Comparison of ENCODE assay signal across 7 cellular contexts in the genomic region with DNA sequence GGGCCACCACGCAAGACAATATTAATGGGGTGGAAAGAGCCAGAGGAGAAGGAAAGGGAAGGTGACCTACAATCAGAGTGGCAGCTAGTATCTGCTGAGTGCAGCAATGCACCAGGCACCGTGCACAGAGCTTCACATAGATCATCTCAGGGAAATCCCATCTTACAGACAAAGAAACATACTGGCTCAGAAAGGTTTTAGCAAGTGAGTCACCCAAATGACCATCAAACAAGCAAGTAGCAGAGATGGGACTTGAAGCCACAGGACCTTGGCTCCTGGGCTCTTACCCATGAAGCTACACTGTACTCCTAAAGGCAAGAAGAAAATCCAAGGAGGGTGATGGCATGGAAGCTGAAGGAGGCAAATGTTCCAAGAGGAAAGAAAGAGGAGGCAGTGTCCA. TPM values are rescaled to one million over a fixed set of nuclear protein-coding genes. Genes with fewer than 3 reads are reported as not detected.
DNase-seq lines count a peak whose midpoint lies in the region; ATAC-seq and TF ChIP-seq lines count a peak whose summit lies in the region.

No MANE protein-coding gene starts in this region.

- POLR2A ChIA-PET in PC-3 (lab: Charles Lee; ENCODE audit: unreplicated experiment), result no interaction called here

- H3K27me3 ChIP-seq in PC-3 (ENCODE audit: low read length), result no peaks in the 10 kb centered on the region
- H3K27me3 ChIP-seq in gastroesophageal sphincter, result no peaks in the 10 kb centered on the region
- no peaks in the 10 kb centered on the region for H3K27me3 ChIP-seq in thyroid gland

- no peaks in the 10 kb centered on the region for H3K9me3 ChIP-seq in PC-3 (ENCODE audit: low read length)
- no peaks in the 10 kb centered on the region for H3K9me3 ChIP-seq in gastroesophageal sphincter
- H3K9me3 ChIP-seq in thyroid gland, result no peaks in the 10 kb centered on the region

- peak overlapping the region; percentile 81 for H3K4me2 ChIP-seq in PC-3 (ENCODE audit: low read length)

- no peaks in the 10 kb centered on the region for H3K9me2 ChIP-seq in PC-3 (replicated peaks; ENCODE audit: low read length)

- DNase-seq in HCEC 1CT (peak; percentile 49), PC-3 (peak; percentile 42), thyroid gland (no peak), NCI-H1417 (lab: John Stamatoyannopoulos, UW) (no peak), NCI-H1105 treated with DMSO at 0.1 percent for 48 hours (lab: John Stamatoyannopoulos, UW) (no peak)
- no peak for DNase-seq in central memory CD4-positive, alpha-beta T cell

- ATAC-seq in PC-3, result no peak
- no peak for ATAC-seq in gastroesophageal sphincter

- peaks cover 18% of the 10 kb centered on the region for H3F3A ChIP-seq in PC-3 (ENCODE audit: low read length, unreplicated experiment)

- TF ChIP-seq CTCF in PC-3 (conservative IDR thresholded peaks at IDR 0.05; ENCODE audit: low read depth, low read length) (no peak), gastroesophageal sphincter (IDR thresholded peaks at IDR 0.05) (no peak), thyroid gland (IDR thresholded peaks at IDR 0.05) (no peak)

- WGBS in gastroesophageal sphincter (ENCODE audit: low coverage in 1 of 2), 2 donors, result 76 to 85% methylated on average over 1 to 2 of the region's 2 CpGs
- 88 to 89% methylated on average over 2 of the region's 2 CpGs for WGBS in thyroid gland, 2 donors

- H3K27ac ChIP-seq in PC-3 (ENCODE audit: low read length) (peak overlapping the region; percentile 100), gastroesophageal sphincter (peak overlapping the region in 3 of 4 donors; percentile 0 to 76 (median 61)), thyroid gland (peak overlapping the region in 2 of 3 donors; percentile 69 to 73)

- peaks cover 39% of the 10 kb centered on the region for H4K20me1 ChIP-seq in PC-3 (ENCODE audit: low read length)

- H3K36me3 ChIP-seq in PC-3 (ENCODE audit: low read depth, low read length) (peaks cover 44% of the 10 kb centered on the region), gastroesophageal sphincter (peaks cover 0 to 19% of the 10 kb centered on the region in 2 donors), thyroid gland (peaks cover 8 to 9% of the 10 kb centered on the region in 2 donors)

- H3K79me2 ChIP-seq in PC-3 (ENCODE audit: low read length), result peaks cover 81% of the 10 kb centered on the region

- H3K4me3 ChIP-seq in PC-3 (ENCODE audit: low read length), result peak overlapping the region; percentile 52
- no peak overlapping the region for H3K4me3 ChIP-seq in gastroesophageal sphincter
- H3K4me3 ChIP-seq in thyroid gland (replicated peaks in 1 of 3), result no peak overlapping the region

- CTCF ChIA-PET in PC-3 (lab: Charles Lee), result no interaction called here

- TF ChIP-seq EP300 in gastroesophageal sphincter (IDR thresholded peaks at IDR 0.05), result no peak

- intact Hi-C loops in PC-3 (cut with micrococcal nuclease) (no loop called here), thyroid gland (cut with DNase I) (no loop called here)

- BruUV-seq in PC-3 (replicated peaks; lab: Mats Ljungman, UMichigan), result no TSS peak

- H3K4me1 ChIP-seq in PC-3 (ENCODE audit: insufficient read depth, low read length) (peaks cover 75% of the 10 kb centered on the region), gastroesophageal sphincter (peaks cover 4 to 70% (median 40%) of the 10 kb centered on the region in 3 donors), thyroid gland (peaks cover 41 to 60% of the 10 kb centered on the region in 2 donors)

- TF ChIP-seq POLR2A in gastroesophageal sphincter (IDR thresholded peaks at IDR 0.05) (no peak), thyroid gland (IDR thresholded peaks at IDR 0.05) (no peak)

- peak overlapping the region; percentile 77 for H3K9ac ChIP-seq in PC-3 (ENCODE audit: low read length)

- no peak overlapping the region for H2AFZ ChIP-seq in PC-3 (ENCODE audit: low read length)

RNA-seq across cellular contexts. Expression of a gene that starts 6.8 kb away (rescaled TPM):
- total RNA-seq in PC-3 (2014; rRNA removed) (271 and 280 TPM in 2 replicates), gastroesophageal sphincter (100 to 1,000 TPM; 235 to 412 (median 359) TPM), thyroid gland (100 to 1,000 TPM; 313 to 356 (median 325) TPM)

Comparison
In these comparisons a context has a peak if more than half of its experiments do, and no peak if none do; other contexts are left out.
1. DNase-seq: peak in HCEC 1CT (single experiment) and PC-3 (single experiment); none in thyroid gland (0 of 2), NCI-H1417 (0 of 3), central memory CD4-positive, alpha-beta T cell (single experiment) and NCI-H1105 treated with DMSO at 0.1 percent for 48 hours (single experiment).
2. Peak in every context shown above with its lines, with median percentiles within 50 percentile points of each other: H3K27ac ChIP-seq.